In genomic region chr17:45428050-45428953, GRCh38 we compare ENCODE assay signal across 7 cellular contexts. TPM values are rescaled to one million over a fixed set of nuclear protein-coding genes. Genes with fewer than 3 reads are reported as not detected.
DNase-seq lines count a peak whose midpoint lies in the region; ATAC-seq and TF ChIP-seq lines count a peak whose summit lies in the region.

No MANE protein-coding gene starts in this region.

- H3K9me3 Mint-ChIP-seq in dendritic cell treated with granulocyte-macrophage colony-stimulating factor and Interleukin-4, amounts not matched to agents 40 ng/mL and 50 ng/mL, for 4 days, result no peaks in the 10 kb centered on the region

- peaks cover 4 to 20% of the 10 kb centered on the region in 2 donors for H3K4me1 ChIP-seq in lung (ENCODE audit: control insufficient read depth in 2 of 2, insufficient read depth in 2 of 2, low read length in 2 of 2)

- no peaks in the 10 kb centered on the region for H3K27me3 ChIP-seq in lung (ENCODE audit: control insufficient read depth, insufficient read depth)

- H3K27me3 Mint-ChIP-seq in dendritic cell treated with granulocyte-macrophage colony-stimulating factor and Interleukin-4, amounts not matched to agents 40 ng/mL and 50 ng/mL, for 4 days, result no peaks in the 10 kb centered on the region

- intact Hi-C loops in dendritic cell treated with granulocyte-macrophage colony-stimulating factor and Interleukin-4, amounts not matched to agents 40 ng/mL and 50 ng/mL, for 4 days (cut with micrococcal nuclease), result loop anchor here (2.0 kb wide), 1 partner anchor 16 kb away; no protein-coding TSS in a partner anchor

- H3K27ac Mint-ChIP-seq in dendritic cell treated with granulocyte-macrophage colony-stimulating factor and Interleukin-4, amounts not matched to agents 40 ng/mL and 50 ng/mL, for 4 days, result peak overlapping the region; percentile 87

- H3K4me3 ChIP-seq in lung, result no peak overlapping the region

- peak; percentile 49 for ATAC-seq in GM18498 (IDR thresholded peaks at IDR 0.05; ENCODE audit: unreplicated experiment)
- peak; percentile 43 for ATAC-seq in HG03378 (IDR thresholded peaks at IDR 0.05; ENCODE audit: unreplicated experiment)
- ATAC-seq in lung (ENCODE audit: insufficient read depth, low FRiP score), result peak; percentile 42

- peaks cover 0 to 8% of the 10 kb centered on the region in 2 donors for H3K36me3 ChIP-seq in lung (ENCODE audit: control insufficient read depth in 2 of 2, insufficient read depth in 2 of 2, low read length in 2 of 2)

- H3K9me3 ChIP-seq in lung (ENCODE audit: control insufficient read depth in 2 of 2, insufficient read depth in 1 of 2, low read length in 1 of 2), result no peaks in the 10 kb centered on the region

- TF ChIP-seq CTCF in lung (IDR thresholded peaks at IDR 0.05; ENCODE audit: control extremely low read depth, extremely low read depth), result peak; percentile 93

- peaks cover 82% of the 10 kb centered on the region for H3K36me3 Mint-ChIP-seq in dendritic cell treated with granulocyte-macrophage colony-stimulating factor and Interleukin-4, amounts not matched to agents 40 ng/mL and 50 ng/mL, for 4 days (ENCODE audit: low read depth)

- H3K4me3 Mint-ChIP-seq in dendritic cell treated with granulocyte-macrophage colony-stimulating factor and Interleukin-4, amounts not matched to agents 40 ng/mL and 50 ng/mL, for 4 days, result peak overlapping the region; percentile 73

- peaks cover 79% of the 10 kb centered on the region for H3K4me1 Mint-ChIP-seq in dendritic cell treated with granulocyte-macrophage colony-stimulating factor and Interleukin-4, amounts not matched to agents 40 ng/mL and 50 ng/mL, for 4 days (ENCODE audit: low read depth)

- WGBS in lung, 2 donors, result 7 to 13% methylated on average over 36 of the region's 36 CpGs

- peak overlapping the region in 1 of 2 donors; percentile 81 for H3K27ac ChIP-seq in lung (ENCODE audit: low read depth in 1 of 2, low read length in 1 of 2)

- DNase-seq in NCI-H526 treated with DMSO at 0.1 percent for 48 hours (lab: John Stamatoyannopoulos, UW), result peak; percentile 75
- peak; percentile 67 to 76 for DNase-seq in activated CD4-positive, alpha-beta T cell treated with anti-CD3 and anti-CD28 coated beads, Interleukin-2, amount 50 U/mL, for 24 hours (ENCODE audit: low read depth in 1 of 2, low spot score in 1 of 2)
- peak; percentile 78 for DNase-seq in lung (ENCODE audit: low spot score)
- DNase-seq in stimulated activated CD8-positive, alpha-beta memory T cell treated with anti-CD3 and anti-CD28 coated beads, Interleukin-12 subunit alpha, Interleukin-12 subunit beta, amount 100 ng/mL, for 4 hours (ENCODE audit: low read depth), result peak; percentile 70

RNA-seq across cellular contexts. Expression of gene ARHGAP27, which starts 4.4 kb away (rescaled TPM):
- total RNA-seq in lung, result 10 to 100 TPM; 42.4 to 85.8 TPM
- polyA plus RNA-seq in lung, result 10 to 100 TPM; 56.1 to 67.6 TPM
